11 cellular contexts compared by ENCODE assay signal in the genomic region with DNA sequence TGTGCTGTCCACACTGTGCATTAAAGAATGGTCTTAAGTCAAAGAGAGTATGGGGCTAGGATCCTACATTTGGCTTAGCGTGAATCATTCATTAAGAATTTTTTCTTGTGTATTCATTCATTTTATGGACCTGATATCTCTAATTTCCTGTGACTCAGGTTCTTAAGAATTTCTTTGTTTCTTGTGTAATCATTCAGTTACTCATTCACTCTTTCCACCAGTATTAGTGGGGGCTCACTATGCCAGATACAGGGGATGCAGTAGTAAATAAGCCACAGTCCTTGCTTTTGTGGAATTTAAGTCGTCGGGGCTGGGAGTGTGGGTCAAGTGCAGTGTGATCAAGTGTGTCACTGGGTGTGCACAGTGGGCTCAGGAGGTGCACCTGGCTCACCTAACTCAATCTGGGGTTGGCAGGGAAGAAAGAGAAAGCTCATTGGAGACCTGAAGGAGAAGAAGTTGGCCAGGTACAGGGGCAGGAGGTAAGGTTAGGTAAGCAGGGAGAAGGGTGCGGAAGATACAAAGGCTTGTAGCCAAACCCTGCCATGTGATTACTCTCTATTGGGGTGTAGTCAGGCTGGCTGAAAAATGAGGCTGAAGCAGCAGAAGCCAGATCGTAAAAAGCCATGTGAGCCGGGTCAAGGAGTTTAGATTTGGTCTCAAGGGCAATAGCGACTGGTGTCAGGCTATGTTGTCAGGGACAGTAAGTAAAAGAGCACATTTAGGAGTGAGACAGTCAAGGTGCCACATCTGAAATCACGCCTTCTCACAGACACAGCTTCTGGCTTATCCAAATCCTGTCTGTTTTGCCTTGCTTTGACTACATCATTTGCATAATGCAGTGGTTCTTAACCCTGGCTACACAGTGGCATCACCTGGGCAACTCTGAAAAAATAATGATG.
DNase-seq lines count a peak whose midpoint lies in the region; ATAC-seq, FAIRE-seq and TF ChIP-seq lines count a peak whose summit lies in the region.
"Had no signal": no experiment of that assay in that cellular context is flagged by ENCODE, and none has a peak within 500 bp of the region (broad histone marks: within the 10 kb centered on the region; RNA-seq: fewer than 3 reads in every experiment).

No MANE protein-coding gene starts in this region.

- TF ChIP-seq POLR2A in suprapubic skin (IDR thresholded peaks at IDR 0.05), result no peak

- H3K27ac ChIP-seq in suprapubic skin, result no peak overlapping the region

- H3K27me3 ChIP-seq in bronchial epithelial cell (ENCODE audit: control insufficient read depth, insufficient read depth, low read length) (no peaks in the 10 kb centered on the region), mucosa of stomach (ENCODE audit: control insufficient read depth, insufficient read depth, low read length) (no peaks in the 10 kb centered on the region), suprapubic skin (no peaks in the 10 kb centered on the region)

- intact Hi-C loops in left colon (cut with DNase I, micrococcal nuclease), result no loop called here

- DNase-seq in AG20443 (ENCODE audit: low spot score), result peak; percentile 72
- peak; percentile 87 for DNase-seq in HT-29 (ENCODE audit: low spot score)
- DNase-seq in bronchial epithelial cell (ENCODE audit: low read depth), result peak; percentile 97
- DNase-seq in suprapubic skin (ENCODE audit: low spot score in 2 of 2), result no peak
- no peak for DNase-seq in activated CD4-positive, CD25-positive, alpha-beta regulatory T cell treated with anti-CD3 and anti-CD28 coated beads, Interleukin-2, amount 50 U/mL, for 72 hours
- DNase-seq in left colon, result no peak
- DNase-seq: activated CD4-positive, alpha-beta memory T cell treated with anti-CD3 and anti-CD28 coated beads, Interleukin-2, amount 10 ng/mL, durations not matched to agents 7 days and 5 days; stimulated activated CD4-positive, alpha-beta T cell treated with anti-CD3 and anti-CD28 coated beads, Interleukin-1b, Interleukin-23, amount 100 ng/mL, for 48 hours had no signal

- no peak for TF ChIP-seq EP300 in suprapubic skin (IDR thresholded peaks at IDR 0.05)

- FAIRE-seq in bronchial epithelial cell (lab: Jason Lieb, UNC), result no peak

- no peak overlapping the region for H3K4me3 ChIP-seq in bronchial epithelial cell (ENCODE audit: low read depth, low read length)
- no peak overlapping the region for H3K4me3 ChIP-seq in mucosa of stomach (ENCODE audit: low read length)
- no peak overlapping the region for H3K4me3 ChIP-seq in suprapubic skin
- H3K4me3 ChIP-seq: coronary artery had no signal

- H3K36me3 ChIP-seq in bronchial epithelial cell (ENCODE audit: control insufficient read depth, insufficient read depth, low read length) (peaks cover under 1% of the 10 kb centered on the region), mucosa of stomach (ENCODE audit: control insufficient read depth, insufficient read depth, low read length) (no peaks in the 10 kb centered on the region), suprapubic skin (no peaks in the 10 kb centered on the region)

- TF ChIP-seq CTCF in bronchial epithelial cell (IDR thresholded peaks at IDR 0.05; ENCODE audit: insufficient read depth, low read length, severe bottlenecking) (no peak), suprapubic skin (IDR thresholded peaks at IDR 0.05) (no peak)

- peak overlapping the region; percentile 45 for H3K9ac ChIP-seq in mucosa of stomach (ENCODE audit: low read length)

- peaks cover 23% of the 10 kb centered on the region for H3K4me1 ChIP-seq in mucosa of stomach (ENCODE audit: control insufficient read depth, insufficient read depth, low read length)
- H3K4me1 ChIP-seq in suprapubic skin, result peaks cover 6% of the 10 kb centered on the region

- ATAC-seq in HG03097 (IDR thresholded peaks at IDR 0.05; ENCODE audit: low FRiP score, unreplicated experiment), result no peak
- ATAC-seq in left colon, result no peak

- 64% methylated on average over 8 of the region's 8 CpGs for WGBS in suprapubic skin

- H3K9me3 ChIP-seq in mucosa of stomach (ENCODE audit: control insufficient read depth, low read length) (no peaks in the 10 kb centered on the region), suprapubic skin (no peaks in the 10 kb centered on the region)

Comparison
In these comparisons a context has a peak if more than half of its experiments do, and no peak if none do; other contexts are left out.
1. DNase-seq: peak in AG20443 (single experiment), HT-29 (single experiment) and bronchial epithelial cell (single experiment); none in suprapubic skin (0 of 2), activated CD4-positive, CD25-positive, alpha-beta regulatory T cell treated with anti-CD3 and anti-CD28 coated beads, Interleukin-2, amount 50 U/mL, for 72 hours (single experiment) and left colon (0 of 2).